ENCODE assay signal across 23 cellular contexts in the genomic region with DNA sequence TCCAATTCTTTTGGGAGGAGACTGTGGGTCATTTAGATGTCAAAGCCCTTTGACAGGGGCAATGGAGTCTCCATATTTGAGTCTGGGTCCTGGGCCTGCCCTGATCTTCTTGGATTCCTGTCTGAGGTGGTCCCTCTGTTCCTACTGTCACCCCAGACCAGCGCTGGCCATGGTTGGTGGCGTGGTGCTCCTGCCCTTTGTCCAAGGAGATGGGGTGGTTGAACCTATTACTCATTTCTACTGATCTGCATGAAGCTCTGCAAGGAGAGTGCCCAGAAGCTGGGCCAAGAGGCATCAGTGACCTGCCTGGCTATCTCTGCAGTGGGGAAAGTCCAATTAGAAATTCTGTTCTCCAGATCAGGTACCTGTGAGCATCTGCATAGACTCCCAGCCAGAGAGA.
DNase-seq lines count a peak whose midpoint lies in the region; ATAC-seq and TF ChIP-seq lines count a peak whose summit lies in the region.
"Had no signal": no experiment of that assay in that cellular context is flagged by ENCODE, and none has a peak within 500 bp of the region (broad histone marks: within the 10 kb centered on the region; RNA-seq: fewer than 3 reads in every experiment).

No MANE protein-coding gene starts in this region.

- intact Hi-C loops in esophagus muscularis mucosa (cut with DNase I), result no loop called here
- intact Hi-C loops in psoas muscle (cut with DNase I), result no loop called here
- intact Hi-C loops in thyroid gland (cut with DNase I), result no loop called here

- H3K36me3 ChIP-seq in adipocyte (ENCODE audit: control insufficient read depth, insufficient read depth, low read length, severe bottlenecking), result no peaks in the 10 kb centered on the region
- H3K36me3 ChIP-seq in esophagus muscularis mucosa, result no peaks in the 10 kb centered on the region
- no peaks in the 10 kb centered on the region for H3K36me3 ChIP-seq in subcutaneous abdominal adipose tissue (ENCODE audit: control insufficient read depth in 5 of 5, insufficient read depth in 5 of 5, low read length in 5 of 5)
- H3K36me3 ChIP-seq in psoas muscle (ENCODE audit: insufficient read depth in 1 of 2, low read depth in 1 of 2), result no peaks in the 10 kb centered on the region
- H3K36me3 ChIP-seq in thyroid gland, result no peaks in the 10 kb centered on the region
- H3K36me3 ChIP-seq: BE2C, BLaER1 had no signal

- H3K4me3 ChIP-seq in adipocyte (ENCODE audit: low read length) (peak overlapping the region; percentile 41), esophagus muscularis mucosa (no peak overlapping the region), subcutaneous abdominal adipose tissue (ENCODE audit: low read depth in 1 of 5, low read length in 5 of 5) (peak overlapping the region in 3 of 5 donors; percentile 7 to 55 (median 35)), psoas muscle (no peak overlapping the region), thyroid gland (replicated peaks in 1 of 3) (no peak overlapping the region)
- H3K4me3 ChIP-seq: BLaER1, GM12878 had no signal

- TF ChIP-seq POLR2A in esophagus muscularis mucosa (IDR thresholded peaks at IDR 0.05; ENCODE audit: low read depth) (no peak), thyroid gland (IDR thresholded peaks at IDR 0.05) (no peak)

- H3K9ac ChIP-seq in adipocyte (ENCODE audit: low read length) (no peak overlapping the region), subcutaneous abdominal adipose tissue (ENCODE audit: low read length in 5 of 5) (no peak overlapping the region)
- H3K9ac ChIP-seq: BLaER1 had no signal

- WGBS in esophagus muscularis mucosa, result no CpG with 5 or more reads among the region's 2 CpGs
- 57 to 72% (median 57%) methylated on average over 2 of the region's 2 CpGs for WGBS in psoas muscle, 3 donors
- whole genome bisulfite sequencing in thyroid gland, 2 donors, result 36 to 83% methylated on average over 2 of the region's 2 CpGs

- H3K27me3 ChIP-seq in adipocyte (replicated peaks; ENCODE audit: control insufficient read depth, insufficient read depth, low read length), result no peaks in the 10 kb centered on the region
- no peaks in the 10 kb centered on the region for H3K27me3 ChIP-seq in esophagus muscularis mucosa
- no peaks in the 10 kb centered on the region for H3K27me3 ChIP-seq in subcutaneous abdominal adipose tissue (ENCODE audit: control insufficient read depth in 5 of 5, insufficient read depth in 4 of 5, low read length in 5 of 5)
- no peaks in the 10 kb centered on the region for H3K27me3 ChIP-seq in psoas muscle (ENCODE audit: insufficient read depth in 3 of 3, low read length in 2 of 3)
- no peaks in the 10 kb centered on the region for H3K27me3 ChIP-seq in thyroid gland
- H3K27me3 ChIP-seq: BE2C, BLaER1 had no signal

- ATAC-seq in GM19035 (IDR thresholded peaks at IDR 0.05; ENCODE audit: unreplicated experiment) (no peak), psoas muscle (no peak)
- ATAC-seq: GM12878 had no signal

- no peak overlapping the region for H3K27ac ChIP-seq in esophagus muscularis mucosa (replicated peaks in 1 of 4)
- no peak overlapping the region for H3K27ac ChIP-seq in subcutaneous abdominal adipose tissue (ENCODE audit: low read depth, low read length)
- H3K27ac ChIP-seq in psoas muscle, result no peak overlapping the region
- H3K27ac ChIP-seq in thyroid gland, result no peak overlapping the region
- H3K27ac ChIP-seq: BLaER1 had no signal

- no peak for TF ChIP-seq CTCF in esophagus muscularis mucosa (IDR thresholded peaks at IDR 0.05)
- TF ChIP-seq CTCF in psoas muscle (IDR thresholded peaks at IDR 0.05), result no peak
- TF ChIP-seq CTCF in thyroid gland (IDR thresholded peaks at IDR 0.05), result no peak

- TF ChIP-seq EP300 in esophagus muscularis mucosa (IDR thresholded peaks at IDR 0.05), result no peak

- H3K9me3 ChIP-seq in adipocyte (ENCODE audit: control insufficient read depth, low read length) (peaks cover 100% of the 10 kb centered on the region), esophagus muscularis mucosa (peaks cover 0 to 96% (median 84%) of the 10 kb centered on the region in 4 donors), subcutaneous abdominal adipose tissue (ENCODE audit: control insufficient read depth in 5 of 5, low read length in 5 of 5) (peaks cover 48 to 98% (median 97%) of the 10 kb centered on the region in 5 donors), psoas muscle (peaks cover 63% of the 10 kb centered on the region), thyroid gland (no peaks in the 10 kb centered on the region)
- H3K9me3 ChIP-seq: BE2C had no signal

- H3K4me1 ChIP-seq in adipocyte (ENCODE audit: control insufficient read depth, insufficient read depth, low read length), result no peaks in the 10 kb centered on the region
- H3K4me1 ChIP-seq in esophagus muscularis mucosa, result no peaks in the 10 kb centered on the region
- H3K4me1 ChIP-seq in subcutaneous abdominal adipose tissue (ENCODE audit: control insufficient read depth in 5 of 5, insufficient read depth in 5 of 5, low read length in 5 of 5), result no peaks in the 10 kb centered on the region
- H3K4me1 ChIP-seq in psoas muscle, result no peaks in the 10 kb centered on the region
- H3K4me1 ChIP-seq in thyroid gland, result no peaks in the 10 kb centered on the region
- H3K4me1 ChIP-seq: BE2C, BLaER1 had no signal

- DNase-seq in adipocyte (ENCODE audit: low read depth), result no peak
- peak; percentile 50 for DNase-seq in esophagus muscularis mucosa (ENCODE audit: extremely low spot score)
- DNase-seq in psoas muscle, result no peak
- no peak for DNase-seq in thyroid gland
- DNase-seq: 8988T; ACHN; BE2C; C1 segment of cervical spinal cord; CD4-positive, alpha-beta memory T cell; CD4-positive, CD25-positive, alpha-beta regulatory T cell; CD8-positive, alpha-beta memory T cell; COR-L47; DMS 273 treated with DMSO at 0.1 percent for 48 hours; DMS153; DMS53; DMS79; DND-41; EL; GDM1 had no signal

Comparison
In these comparisons a context has a peak if more than half of its experiments do, and no peak if none do; other contexts are left out.
1. H3K4me3 ChIP-seq: peak in adipocyte (single experiment) and subcutaneous abdominal adipose tissue (3 of 5); none in esophagus muscularis mucosa (0 of 4), psoas muscle (single experiment) and thyroid gland (0 of 3).